14 cellular contexts compared by ENCODE assay signal in the genomic region with DNA sequence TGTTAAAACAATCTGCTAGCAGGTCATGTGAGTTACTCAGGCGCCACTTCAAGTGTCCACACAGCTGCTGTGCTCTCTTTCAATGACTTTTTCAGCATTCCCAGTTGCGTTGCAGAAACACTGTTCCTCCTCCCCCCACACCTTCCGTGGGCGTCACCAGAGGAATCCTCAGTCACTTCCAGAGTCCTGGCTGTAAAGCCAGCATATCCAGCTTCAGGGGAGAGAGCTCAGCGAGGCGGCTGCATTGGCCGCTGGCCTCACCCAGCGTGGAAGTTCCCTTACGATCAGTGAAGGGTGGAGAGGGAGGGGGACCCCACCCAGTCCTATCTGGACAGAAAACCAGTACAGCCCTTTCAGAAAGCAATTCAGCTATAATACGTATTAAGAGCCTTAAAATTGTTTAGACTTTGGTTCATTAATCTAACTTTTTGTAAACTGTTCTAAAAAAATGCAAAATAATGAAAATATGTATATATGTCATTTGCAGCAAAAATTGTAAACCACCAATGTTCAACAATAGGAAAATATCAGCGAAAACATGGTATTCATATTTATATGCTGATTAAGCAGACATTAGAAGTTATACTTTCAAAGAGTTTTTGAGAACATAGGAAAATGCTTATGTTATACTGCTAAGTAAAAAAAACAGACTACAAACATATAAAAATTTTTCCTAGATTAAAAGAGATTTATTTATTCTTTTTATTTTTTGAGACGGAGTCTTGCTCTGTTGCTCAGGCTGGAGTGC. TPM values are rescaled to one million over a fixed set of nuclear protein-coding genes. Genes with fewer than 3 reads are reported as not detected.
DNase-seq lines count a peak whose midpoint lies in the region; ATAC-seq, FAIRE-seq and TF ChIP-seq lines count a peak whose summit lies in the region.
"Had no signal": no experiment of that assay in that cellular context is flagged by ENCODE, and none has a peak within 500 bp of the region (broad histone marks: within the 10 kb centered on the region; RNA-seq: fewer than 3 reads in every experiment).

No MANE protein-coding gene starts in this region.

- H3K4me1 ChIP-seq in esophagus (ENCODE audit: control insufficient read depth in 2 of 2, insufficient read depth in 2 of 2, low read length in 1 of 2), result peaks cover 0 to 26% of the 10 kb centered on the region in 2 donors
- H3K4me1 ChIP-seq in CD8-positive, alpha-beta memory T cell (ENCODE audit: insufficient read depth, low read length), result peaks cover 31% of the 10 kb centered on the region
- H3K4me1 ChIP-seq in CD4-positive, alpha-beta memory T cell (ENCODE audit: insufficient read depth, low read length), result peaks cover 42% of the 10 kb centered on the region

- no peaks in the 10 kb centered on the region for H3K27me3 ChIP-seq in esophagus (ENCODE audit: control insufficient read depth in 1 of 2, insufficient read depth in 2 of 2, low read length in 2 of 2)
- H3K27me3 ChIP-seq in CD8-positive, alpha-beta memory T cell (ENCODE audit: insufficient read depth, low read length, poor library complexity, severe bottlenecking), result no peaks in the 10 kb centered on the region
- H3K27me3 ChIP-seq in CD4-positive, alpha-beta memory T cell (ENCODE audit: insufficient read depth, low read length), result no peaks in the 10 kb centered on the region

- peaks cover 0 to 2% of the 10 kb centered on the region in 2 donors for H3K27me3 Mint-ChIP-seq in CD8-positive, alpha-beta memory T cell
- H3K27me3 Mint-ChIP-seq in CD4-positive, alpha-beta memory T cell, result no peaks in the 10 kb centered on the region

- DNase-seq in GM12892 (ENCODE audit: insufficient read length) (no peak), NCI-H345 (lab: John Stamatoyannopoulos, UW) (peak; percentile 83), posterior vena cava (ENCODE audit: low spot score) (peak; percentile 78), RCC 7860 (ENCODE audit: low spot score) (no peak)
- no peak for DNase-seq in CD8-positive, alpha-beta memory T cell
- DNase-seq in CD4-positive, alpha-beta memory T cell, result no peak
- DNase-seq: activated naive CD4-positive, alpha-beta T cell treated with anti-CD3 and anti-CD28 coated beads, Interleukin-2, amount 10 ng/mL, durations not matched to agents 7 days and 5 days had no signal

- intact Hi-C loops in posterior vena cava (cut with DNase I), result no loop called here
- intact Hi-C loops in CD4-positive, alpha-beta memory T cell (cut with micrococcal nuclease), result no loop called here

- 25 to 27% methylated on average over 12 of the region's 12 CpGs for WGBS in esophagus, 2 donors

- no peak overlapping the region for H3K4me3 ChIP-seq in esophagus (ENCODE audit: low read depth in 1 of 2, low read length in 2 of 2)
- no peak overlapping the region for H3K4me3 ChIP-seq in CD8-positive, alpha-beta memory T cell (ENCODE audit: low read length)
- no peak overlapping the region for H3K4me3 ChIP-seq in CD4-positive, alpha-beta memory T cell (ENCODE audit: low read length in 2 of 2)
- H3K4me3 ChIP-seq: esophagus muscularis mucosa had no signal

- H3K36me3 ChIP-seq in esophagus (ENCODE audit: control insufficient read depth in 2 of 2, insufficient read depth in 2 of 2, low read length in 1 of 2), result no peaks in the 10 kb centered on the region
- no peaks in the 10 kb centered on the region for H3K36me3 ChIP-seq in CD8-positive, alpha-beta memory T cell (ENCODE audit: insufficient read depth, low read length)
- H3K36me3 ChIP-seq in CD4-positive, alpha-beta memory T cell (ENCODE audit: insufficient read depth, low read length), result no peaks in the 10 kb centered on the region
- H3K36me3 ChIP-seq: esophagus muscularis mucosa, neutrophil had no signal

- POLR2A ChIA-PET in CD8-positive, alpha-beta memory T cell (lab: Charles Lee), result no interaction called here
- POLR2A ChIA-PET in CD4-positive, alpha-beta memory T cell (lab: Charles Lee; ENCODE audit: partially characterized antibody), result interaction anchor here (19.6 kb wide), 1 partner anchor 33 kb away, joined by 539 read pairs; a partner anchor contains a TSS

- peak overlapping the region in 3 of 7 donors; percentile 32 to 66 (median 45) for H3K4me3 Mint-ChIP-seq in CD8-positive, alpha-beta memory T cell
- peak overlapping the region in 2 of 8 donors; percentile 13 to 46 for H3K4me3 Mint-ChIP-seq in CD4-positive, alpha-beta memory T cell
- H3K4me3 Mint-ChIP-seq: activated naive CD4-positive, alpha-beta T cell treated with anti-CD3 and anti-CD28 coated beads, Interleukin-2, amount 10 ng/mL, durations not matched to agents 7 days and 5 days had no signal

- peak overlapping the region; percentile 8 to 59 for H3K27ac ChIP-seq in esophagus (ENCODE audit: low read depth in 2 of 2, low read length in 1 of 2)
- H3K27ac ChIP-seq in CD8-positive, alpha-beta memory T cell (ENCODE audit: low read depth, low read length), result no peak overlapping the region
- H3K27ac ChIP-seq in CD4-positive, alpha-beta memory T cell (ENCODE audit: low read depth, low read length), result no peak overlapping the region
- H3K27ac ChIP-seq: esophagus muscularis mucosa, KMS-11, neutrophil had no signal

- CTCF ChIA-PET in CD8-positive, alpha-beta memory T cell (lab: Charles Lee), result interaction anchor here (1.2 to 10.4 kb wide), 2 partner anchors 27 to 36 kb away, joined by 5 to 158 read pairs; no protein-coding TSS in a partner anchor
- CTCF ChIA-PET in CD4-positive, alpha-beta memory T cell (lab: Charles Lee; ENCODE audit: partially characterized antibody), result interaction anchor here (0.8 to 1.7 kb wide), 4 partner anchors 28 to 139 kb away, joined by 3 to 4 read pairs (median 4); a partner anchor contains a TSS

- peak; percentile 65 for FAIRE-seq in GM12892 (lab: Jason Lieb, UNC)
- FAIRE-seq in RCC 7860 (lab: Jason Lieb, UNC), result no peak
- FAIRE-seq: H1 had no signal

- H3K9me3 ChIP-seq in esophagus (ENCODE audit: control insufficient read depth in 2 of 2, insufficient read depth in 1 of 2, low read depth in 1 of 2, low read length in 1 of 2), result no peaks in the 10 kb centered on the region
- H3K9me3 ChIP-seq in CD8-positive, alpha-beta memory T cell (ENCODE audit: low read length), result no peaks in the 10 kb centered on the region
- no peaks in the 10 kb centered on the region for H3K9me3 ChIP-seq in CD4-positive, alpha-beta memory T cell (ENCODE audit: control insufficient read depth in 1 of 2, low read length in 2 of 2)
- H3K9me3 ChIP-seq: esophagus muscularis mucosa, neutrophil had no signal

- no peak overlapping the region for H3K27ac Mint-ChIP-seq in CD8-positive, alpha-beta memory T cell
- H3K27ac Mint-ChIP-seq in CD4-positive, alpha-beta memory T cell, result peak overlapping the region in 1 of 7 donors; percentile 23
- H3K27ac Mint-ChIP-seq: activated naive CD4-positive, alpha-beta T cell treated with anti-CD3 and anti-CD28 coated beads, Interleukin-2, amount 10 ng/mL, durations not matched to agents 7 days and 5 days had no signal

- no peaks in the 10 kb centered on the region for H3K36me3 Mint-ChIP-seq in CD8-positive, alpha-beta memory T cell
- H3K36me3 Mint-ChIP-seq in CD4-positive, alpha-beta memory T cell, result peaks cover 0 to 2% of the 10 kb centered on the region in 2 donors
- H3K36me3 Mint-ChIP-seq: activated naive CD4-positive, alpha-beta T cell treated with anti-CD3 and anti-CD28 coated beads, Interleukin-2, amount 10 ng/mL, durations not matched to agents 7 days and 5 days had no signal

- H3K4me1 Mint-ChIP-seq in CD8-positive, alpha-beta memory T cell, result peaks cover 18 to 38% (median 25%) of the 10 kb centered on the region in 3 donors
- peaks cover 14 to 31% (median 21%) of the 10 kb centered on the region in 4 donors for H3K4me1 Mint-ChIP-seq in CD4-positive, alpha-beta memory T cell

- no peak for TF ChIP-seq POLR2A in GM12892 (IDR thresholded peaks at IDR 0.05; ENCODE audit: low read depth, low read length)

- H3K9me3 Mint-ChIP-seq in CD8-positive, alpha-beta memory T cell, result no peaks in the 10 kb centered on the region
- H3K9me3 Mint-ChIP-seq in CD4-positive, alpha-beta memory T cell, result no peaks in the 10 kb centered on the region
- H3K9me3 Mint-ChIP-seq: activated naive CD4-positive, alpha-beta T cell treated with anti-CD3 and anti-CD28 coated beads, Interleukin-2, amount 10 ng/mL, durations not matched to agents 7 days and 5 days had no signal

- no peak for ATAC-seq in GM21529 (IDR thresholded peaks at IDR 0.05; ENCODE audit: unreplicated experiment)

RNA-seq across cellular contexts. Expression of a gene that starts 2.8 kb away (rescaled TPM):
- polyA plus RNA-seq in GM12892 (2012; ENCODE audit: missing spikeins), result 32.2 TPM
- polyA plus RNA-seq in esophagus, result 10 to 100 TPM; 18.1 to 40.4 TPM
- total RNA-seq in posterior vena cava, result under 1 TPM; 0.57 to 0.93 TPM
- 10 to 100 TPM; 25.3 to 26.4 TPM for total RNA-seq in CD8-positive, alpha-beta memory T cell
- 12.2 TPM for polyA plus RNA-seq in CD8-positive, alpha-beta memory T cell
- total RNA-seq in CD4-positive, alpha-beta memory T cell, result 100 to 1,000 TPM; 120 to 123 TPM
- polyA plus RNA-seq in CD4-positive, alpha-beta memory T cell, result 10 to 100 TPM in 1 of 2 donors, 1 to 10 TPM in 1; 9.4 to 15.5 TPM

RNA-seq across cellular contexts. Expression of a gene that starts 5.5 kb away (rescaled TPM):
- polyA plus RNA-seq in GM12892 (2012; ENCODE audit: missing spikeins), result 7.3 TPM
- 10 to 100 TPM; 12.4 to 20.5 TPM for polyA plus RNA-seq in esophagus
- 10 to 100 TPM; 16.3 to 16.7 TPM for total RNA-seq in posterior vena cava
- 10 to 100 TPM; 26.2 to 28.4 TPM for total RNA-seq in CD8-positive, alpha-beta memory T cell
- 11.5 TPM for polyA plus RNA-seq in CD8-positive, alpha-beta memory T cell
- 10 to 100 TPM; 23.3 to 26.1 TPM for total RNA-seq in CD4-positive, alpha-beta memory T cell
- polyA plus RNA-seq in CD4-positive, alpha-beta memory T cell, result 1 to 10 TPM; 5.5 to 6.3 TPM

RNA-seq across cellular contexts. Expression of a gene that starts 29.8 kb away (rescaled TPM):
- 4.6 TPM for polyA plus RNA-seq in GM12892 (2012; ENCODE audit: missing spikeins)
- 10 to 100 TPM; 25.4 to 41.7 TPM for polyA plus RNA-seq in esophagus
- 10 to 100 TPM; 30.7 to 45.2 TPM for total RNA-seq in posterior vena cava
- 10 to 100 TPM; 54.2 to 59.4 TPM for total RNA-seq in CD8-positive, alpha-beta memory T cell
- 267 TPM for polyA plus RNA-seq in CD8-positive, alpha-beta memory T cell
- total RNA-seq in CD4-positive, alpha-beta memory T cell, result 100 to 1,000 TPM; 437 to 440 TPM
- 100 to 1,000 TPM; 235 to 242 TPM for polyA plus RNA-seq in CD4-positive, alpha-beta memory T cell

RNA-seq across cellular contexts. Expression of a gene that starts 50.6 kb away (rescaled TPM):
- not detected for polyA plus RNA-seq in GM12892 (2012; ENCODE audit: missing spikeins)
- polyA plus RNA-seq in esophagus, result 100 to 1,000 TPM; 332 to 353 TPM
- total RNA-seq in posterior vena cava, result under 1 TPM in 1 of 2 donors, not detected in 1; 0.10 TPM
- total RNA-seq in CD8-positive, alpha-beta memory T cell, result not detected
- polyA plus RNA-seq in CD8-positive, alpha-beta memory T cell, result 1.1 TPM
- total RNA-seq in CD4-positive, alpha-beta memory T cell, result not detected
- under 1 TPM in 1 of 2 donors, not detected in 1; 0.14 TPM for polyA plus RNA-seq in CD4-positive, alpha-beta memory T cell
- total RNA-seq: T-helper 1 cell treated with Interleukin-12 subunit alpha and Interleukin-12 subunit beta and Interleukin-4 antibody, amounts not matched to agents 30 ng/mL and 1 ng/mL, for 36 hours had no signal

Comparison
In these comparisons a context has a peak if more than half of its experiments do, and no peak if none do; other contexts are left out.
1. DNase-seq: peak in NCI-H345 (single experiment) and posterior vena cava (single experiment); none in GM12892 (single experiment), RCC 7860 (single experiment), CD8-positive, alpha-beta memory T cell (0 of 5) and CD4-positive, alpha-beta memory T cell (0 of 5).
2. H3K27ac ChIP-seq: peak in esophagus (2 of 2); none in CD8-positive, alpha-beta memory T cell (single experiment) and CD4-positive, alpha-beta memory T cell (single experiment).
3. RNA of a gene that starts 2.8 kb away (total RNA-seq): 120 to 123 TPM in CD4-positive, alpha-beta memory T cell and 25.3 to 26.4 TPM in CD8-positive, alpha-beta memory T cell; 0.57 to 0.93 TPM in posterior vena cava; every median in the first group is over 10 times any median in the second.
4. RNA of a gene that starts 29.8 kb away (total RNA-seq): 437 to 440 TPM in CD4-positive, alpha-beta memory T cell; 54.2 to 59.4 TPM in CD8-positive, alpha-beta memory T cell and 30.7 to 45.2 TPM in posterior vena cava; every median in the first group is over 4 times any median in the second.